16 cellular contexts compared by ENCODE assay signal in genomic region chr7:22386206-22386858, GRCh38. TPM values are rescaled to one million over a fixed set of nuclear protein-coding genes. Genes with fewer than 3 reads are reported as not detected.
DNase-seq lines count a peak whose midpoint lies in the region; ATAC-seq and TF ChIP-seq lines count a peak whose summit lies in the region.
"Had no signal": no experiment of that assay in that cellular context is flagged by ENCODE, and none has a peak within 500 bp of the region (broad histone marks: within the 10 kb centered on the region; RNA-seq: fewer than 3 reads in every experiment).

No MANE protein-coding gene starts in this region.

- intact Hi-C loops in left lung (cut with DNase I) = no loop called here

- H3K4me3 ChIP-seq in GM06990 (replicated peaks; ENCODE audit: low read depth, low read length) (no peak overlapping the region), left lung (no peak overlapping the region)
- H3K4me3 ChIP-seq: A549 had no signal

- no peak overlapping the region for H3K27ac ChIP-seq in left lung
- H3K27ac ChIP-seq: A549 had no signal

- POLR2A ChIA-PET in HEK293T (lab: Yijun Ruan, JAX) = no interaction called here

- CTCF ChIA-PET in HEK293T (lab: Yijun Ruan, JAX) = no interaction called here

- no peaks in the 10 kb centered on the region for H3K36me3 ChIP-seq in GM06990 (ENCODE audit: control insufficient read depth, insufficient read depth, low read length)
- no peaks in the 10 kb centered on the region for H3K36me3 ChIP-seq in left lung

- DNase-seq in GM06990 (ENCODE audit: extremely low read depth, insufficient read length) (peak; percentile 33), NCI-H187 treated with DMSO at 0.1 percent for 48 hours (lab: John Stamatoyannopoulos, UW) (no peak), left lung (no peak), HT-29 (ENCODE audit: low spot score) (no peak), HEK293T (ENCODE audit: extremely low spot score) (no peak)
- DNase-seq: activated naive CD4-positive, alpha-beta T cell treated with anti-CD3 and anti-CD28 coated beads, Interleukin-2, amount 10 ng/mL, durations not matched to agents 7 days and 5 days; central memory CD4-positive, alpha-beta T cell; erythroblast; left ventricle myocardium superior; small intestine; trophoblast cell had no signal

- H3K4me1 ChIP-seq in left lung = no peaks in the 10 kb centered on the region
- H3K4me1 ChIP-seq: A549 had no signal

- TF ChIP-seq CTCF in GM06990 (IDR thresholded peaks at IDR 0.05; ENCODE audit: insufficient read depth, low read length, poor library complexity, severe bottlenecking) (no peak), left lung (IDR thresholded peaks at IDR 0.05) (no peak)

- peaks cover 0 to 3% of the 10 kb centered on the region in 2 donors for H3K9me3 ChIP-seq in left lung
- H3K9me3 ChIP-seq: A549 had no signal

- ATAC-seq in GM19328 (IDR thresholded peaks at IDR 0.05; ENCODE audit: unreplicated experiment) (peak; percentile 67), HG02610 (IDR thresholded peaks at IDR 0.05; ENCODE audit: unreplicated experiment) (peak; percentile 88), HG03342 (IDR thresholded peaks at IDR 0.05; ENCODE audit: unreplicated experiment) (peak; percentile 71), left lung (no peak)
- ATAC-seq: A549, left ventricle myocardium superior, Panc1 had no signal

- H3K27me3 ChIP-seq in GM06990 (replicated peaks; ENCODE audit: control insufficient read depth, insufficient read depth, low read length) (no peaks in the 10 kb centered on the region), left lung (no peaks in the 10 kb centered on the region)

TF ChIP-seq in HEK293T, 16 proteins besides CTCF, POLR2A, EP300 and RAD21:
- TF ChIP-seq L3MBTL2 (conservative IDR thresholded peaks at IDR 0.05) = no peak
- no peak for TF ChIP-seq ELF4 (IDR thresholded peaks at IDR 0.05)
- no peak for TF ChIP-seq SP1 (IDR thresholded peaks at IDR 0.05)
- no peak for TF ChIP-seq LEF1 (IDR thresholded peaks at IDR 0.05; ENCODE audit: borderline replicate concordance)
- TF ChIP-seq ZNF384 (IDR thresholded peaks at IDR 0.05) = no peak
- no peak for TF ChIP-seq SUZ12 (IDR thresholded peaks at IDR 0.05)

RNA-seq across cellular contexts. Expression of gene RAPGEF5, which starts 29.4 kb away (rescaled TPM):
- total RNA-seq in left lung = 10 to 100 TPM; 44.2 to 64.6 TPM
- 8.9 and 9.3 TPM in 2 replicates for total RNA-seq in HT-29 (2014; rRNA removed; shearing (Covaris generic))
